Comparison of ENCODE assay signal across 8 cellular contexts in the genomic region with DNA sequence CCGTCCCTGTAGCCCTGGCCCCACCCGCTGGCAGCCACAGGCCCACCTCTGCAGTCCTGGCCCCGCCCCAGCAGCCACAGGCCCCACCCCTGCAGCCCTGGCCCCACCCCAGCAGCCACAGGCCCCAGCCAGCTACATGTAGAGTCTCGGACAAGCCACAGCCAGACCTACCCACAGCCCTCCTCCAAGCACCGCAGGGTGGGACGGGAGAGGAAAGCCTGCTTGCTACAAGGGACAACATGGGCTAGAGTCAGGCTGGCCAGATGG. TPM values are rescaled to one million over a fixed set of nuclear protein-coding genes. Genes with fewer than 3 reads are reported as not detected.
DNase-seq lines count a peak whose midpoint lies in the region; ATAC-seq and TF ChIP-seq lines count a peak whose summit lies in the region.
"Had no signal": no experiment of that assay in that cellular context is flagged by ENCODE, and none has a peak within 500 bp of the region (broad histone marks: within the 10 kb centered on the region; RNA-seq: fewer than 3 reads in every experiment).

No MANE protein-coding gene starts in this region.

- no peak overlapping the region for H3K27ac ChIP-seq in neural progenitor cell
- H3K27ac ChIP-seq in CD8-positive, alpha-beta memory T cell (ENCODE audit: low read depth, low read length), result no peak overlapping the region
- H3K27ac ChIP-seq: KMS-11 had no signal

- H3K27me3 ChIP-seq in neural progenitor cell, result no peaks in the 10 kb centered on the region
- no peaks in the 10 kb centered on the region for H3K27me3 ChIP-seq in CD8-positive, alpha-beta memory T cell (ENCODE audit: insufficient read depth, low read length, poor library complexity, severe bottlenecking)

- H3K27ac Mint-ChIP-seq in activated naive CD8-positive, alpha-beta T cell treated with anti-CD3 and anti-CD28 coated beads, Interleukin-2, amount 50 U/mL, for 24 hours, result no peak overlapping the region
- no peak overlapping the region for H3K27ac Mint-ChIP-seq in neural progenitor cell
- H3K27ac Mint-ChIP-seq in CD8-positive, alpha-beta memory T cell, result no peak overlapping the region

- no peaks in the 10 kb centered on the region for H3K36me3 ChIP-seq in neural progenitor cell
- no peaks in the 10 kb centered on the region for H3K36me3 ChIP-seq in CD8-positive, alpha-beta memory T cell (ENCODE audit: insufficient read depth, low read length)

- no peaks in the 10 kb centered on the region for H3K27me3 Mint-ChIP-seq in activated naive CD8-positive, alpha-beta T cell treated with anti-CD3 and anti-CD28 coated beads, Interleukin-2, amount 50 U/mL, for 24 hours
- peaks cover 4% of the 10 kb centered on the region for H3K27me3 Mint-ChIP-seq in neural progenitor cell (ENCODE audit: insufficient read depth, low read depth)
- H3K27me3 Mint-ChIP-seq in CD8-positive, alpha-beta memory T cell, result peaks cover 0 to 2% of the 10 kb centered on the region in 2 donors

- no peaks in the 10 kb centered on the region for H3K79me2 ChIP-seq in neural progenitor cell (ENCODE audit: low read depth)

- H2AFZ ChIP-seq in neural progenitor cell (replicated peaks), result no peak overlapping the region

- H3K9me3 Mint-ChIP-seq in activated naive CD8-positive, alpha-beta T cell treated with anti-CD3 and anti-CD28 coated beads, Interleukin-2, amount 50 U/mL, for 24 hours, result no peaks in the 10 kb centered on the region
- H3K9me3 Mint-ChIP-seq in neural progenitor cell, result no peaks in the 10 kb centered on the region
- H3K9me3 Mint-ChIP-seq in CD8-positive, alpha-beta memory T cell, result no peaks in the 10 kb centered on the region

- peaks cover 11% of the 10 kb centered on the region for H3K4me1 Mint-ChIP-seq in activated naive CD8-positive, alpha-beta T cell treated with anti-CD3 and anti-CD28 coated beads, Interleukin-2, amount 50 U/mL, for 24 hours
- H3K4me1 Mint-ChIP-seq in neural progenitor cell, result peaks cover 3% of the 10 kb centered on the region
- H3K4me1 Mint-ChIP-seq in CD8-positive, alpha-beta memory T cell, result peaks cover 2 to 5% (median 4%) of the 10 kb centered on the region in 3 donors

- no peak overlapping the region for H3K4me3 Mint-ChIP-seq in activated naive CD8-positive, alpha-beta T cell treated with anti-CD3 and anti-CD28 coated beads, Interleukin-2, amount 50 U/mL, for 24 hours
- H3K4me3 Mint-ChIP-seq in neural progenitor cell, result no peak overlapping the region
- no peak overlapping the region for H3K4me3 Mint-ChIP-seq in CD8-positive, alpha-beta memory T cell

- peak; percentile 62 for ATAC-seq in GM18867 (IDR thresholded peaks at IDR 0.05; ENCODE audit: unreplicated experiment)
- peak; percentile 44 for ATAC-seq in HG03045 (IDR thresholded peaks at IDR 0.05; ENCODE audit: unreplicated experiment)
- peak; percentile 51 for ATAC-seq in activated naive CD8-positive, alpha-beta T cell treated with anti-CD3 and anti-CD28 coated beads, Interleukin-2, amount 50 U/mL, for 24 hours

- H3K9ac ChIP-seq in neural progenitor cell, result no peak overlapping the region
- H3K9ac ChIP-seq: KMS-11 had no signal

- H3K36me3 Mint-ChIP-seq in activated naive CD8-positive, alpha-beta T cell treated with anti-CD3 and anti-CD28 coated beads, Interleukin-2, amount 50 U/mL, for 24 hours (ENCODE audit: low read depth), result no peaks in the 10 kb centered on the region
- peaks cover 17% of the 10 kb centered on the region for H3K36me3 Mint-ChIP-seq in neural progenitor cell
- no peaks in the 10 kb centered on the region for H3K36me3 Mint-ChIP-seq in CD8-positive, alpha-beta memory T cell

- H4K20me1 ChIP-seq in neural progenitor cell (ENCODE audit: low read depth), result peaks cover 12% of the 10 kb centered on the region

- H3K9me3 ChIP-seq in neural progenitor cell (ENCODE audit: low read depth), result no peaks in the 10 kb centered on the region
- H3K9me3 ChIP-seq in CD8-positive, alpha-beta memory T cell (ENCODE audit: low read length), result no peaks in the 10 kb centered on the region

- no peak overlapping the region for H3K4me2 ChIP-seq in neural progenitor cell
- H3K4me2 ChIP-seq: KMS-11 had no signal

- CTCF ChIA-PET in CD8-positive, alpha-beta memory T cell (lab: Charles Lee), result interaction anchor here (1.6 kb wide), 1 partner anchor 207 kb away, joined by 5 read pairs; no protein-coding TSS in a partner anchor

- TF ChIP-seq CTCF in neural progenitor cell (IDR thresholded peaks at IDR 0.05), result no peak

- H3K4me1 ChIP-seq in neural progenitor cell, result no peaks in the 10 kb centered on the region
- H3K4me1 ChIP-seq in CD8-positive, alpha-beta memory T cell (ENCODE audit: insufficient read depth, low read length), result no peaks in the 10 kb centered on the region

- H3K4me3 ChIP-seq in neural progenitor cell, result no peak overlapping the region
- H3K4me3 ChIP-seq in CD8-positive, alpha-beta memory T cell (ENCODE audit: low read length), result no peak overlapping the region

- no peaks in the 10 kb centered on the region for H3F3A ChIP-seq in neural progenitor cell (ENCODE audit: low read depth)

- peak; percentile 16 for DNase-seq in activated naive CD8-positive, alpha-beta T cell treated with anti-CD3 and anti-CD28 coated beads, Interleukin-2, amount 50 U/mL, for 24 hours
- DNase-seq in neural progenitor cell (ENCODE audit: low spot score), result peak; percentile 61
- DNase-seq in CD8-positive, alpha-beta memory T cell, result no peak
- DNase-seq in activated naive CD4-positive, alpha-beta T cell (lab: John Stamatoyannopoulos, UW), result no peak
- no peak for DNase-seq in stimulated activated CD4-positive, alpha-beta T cell treated with anti-CD3 and anti-CD28 coated beads, Interleukin-4, amount 100 ng/mL, for 24 hours

- POLR2A ChIA-PET in CD8-positive, alpha-beta memory T cell (lab: Charles Lee), result no interaction called here

RNA-seq across cellular contexts. Expression of gene SARDH, which starts 49.5 kb away (rescaled TPM):
- 3.9 and 9.2 TPM in 2 replicates for total RNA-seq in neural progenitor cell (ENCODE audit: low replicate concordance)
- 1 to 10 TPM; 1.3 to 2.0 TPM for total RNA-seq in CD8-positive, alpha-beta memory T cell
- 1.8 TPM for polyA plus RNA-seq in CD8-positive, alpha-beta memory T cell

Comparison
In these comparisons a context has a peak if more than half of its experiments do, and no peak if none do; other contexts are left out.
1. DNase-seq: peak in activated naive CD8-positive, alpha-beta T cell treated with anti-CD3 and anti-CD28 coated beads, Interleukin-2, amount 50 U/mL, for 24 hours (single experiment) and neural progenitor cell (single experiment); none in CD8-positive, alpha-beta memory T cell (0 of 5), activated naive CD4-positive, alpha-beta T cell (0 of 4) and stimulated activated CD4-positive, alpha-beta T cell treated with anti-CD3 and anti-CD28 coated beads, Interleukin-4, amount 100 ng/mL, for 24 hours (single experiment).
2. Peak in every context shown above with its lines, with median percentiles within 50 percentile points of each other: ATAC-seq.